Comparison of ENCODE assay signal across 5 cellular contexts in the genomic region with DNA sequence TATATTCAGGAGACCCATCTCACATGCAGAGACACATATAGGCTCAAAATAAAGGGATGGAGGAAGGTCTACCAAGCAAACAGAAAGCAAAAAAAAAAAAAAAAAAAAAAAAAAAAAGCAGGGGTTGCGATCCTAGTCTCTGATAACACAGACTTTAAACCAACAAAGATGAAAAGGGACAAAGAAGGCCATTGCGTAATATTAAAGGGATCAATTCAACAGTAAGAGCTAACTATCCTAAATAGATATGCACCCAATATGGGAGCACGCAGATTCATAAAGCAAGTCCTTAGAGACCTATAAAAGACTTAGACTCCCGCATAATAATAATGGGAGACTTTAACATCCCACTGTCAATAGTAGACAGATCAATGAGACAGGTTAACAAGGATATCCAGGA.
A peak's percentile ranks its signal among the peaks of the same experiment; 100 is the strongest.
TF ChIP-seq lines count a peak whose summit lies in the region.
"Not testable (repeated sequence)": the region's sequence is repeated elsewhere in the genome, so short reads cannot be mapped to it uniquely, and the experiment has no call there.

No MANE protein-coding gene starts in this region.

TF ChIP-seq in IMR-90, 13 proteins besides CTCF, POLR2A, EP300 and RAD21:
- peak; percentile 77 for TF ChIP-seq CEBPB (IDR thresholded peaks at IDR 0.05; ENCODE audit: low read depth, low read length)

TF ChIP-seq in Ishikawa, 13 proteins besides CTCF, POLR2A, EP300 and RAD21:
- peak; percentile 18; the same call in 1 of the 2 replicates for TF ChIP-seq CEBPB (IDR thresholded peaks at IDR 0.05)

TF ChIP-seq in K562, 482 proteins besides CTCF, POLR2A, EP300 and RAD21:
- TF ChIP-seq CEBPG (CRISPR knock-in tag; IDR thresholded peaks at IDR 0.05) = not testable (repeated sequence)
- TF ChIP-seq CEBPG (tag; conservative IDR thresholded peaks at IDR 0.05 in 1 of 2, IDR thresholded peaks at IDR 0.05 in 1 of 2) = peak in 1 of 2 experiments; percentile 29; a peak in 1 of 4 replicates
- TF ChIP-seq CEBPB (tag; IDR thresholded peaks at IDR 0.05) = peak; percentile 47

TF ChIP-seq in H1, 55 proteins besides CTCF, POLR2A, EP300 and RAD21:
- peak; percentile 55; the same call in 1 of the 2 replicates for TF ChIP-seq CEBPB (IDR thresholded peaks at IDR 0.05; ENCODE audit: low read depth, low read length)

TF ChIP-seq in HepG2, 621 proteins besides CTCF, POLR2A, EP300 and RAD21:
- TF ChIP-seq CEBPB (IDR thresholded peaks at IDR 0.05; ENCODE audit: borderline replicate concordance, low read depth, low read length) = peak; percentile 80
- not testable (repeated sequence) for TF ChIP-seq SOX13 (IDR thresholded peaks at IDR 0.05)
- 0 out of 4 replicates have a peak, but pooled peaks of 1 of the 2 experiments have one; percentile 18 for TF ChIP-seq SOX13 (CRISPR knock-in tag; conservative IDR thresholded peaks at IDR 0.05 in 1 of 2, IDR thresholded peaks at IDR 0.05 in 1 of 2)
- peak; percentile 61; the same call in 1 of the 2 replicates for TF ChIP-seq CEBPG (CRISPR knock-in tag; IDR thresholded peaks at IDR 0.05)
